31 cellular contexts compared by ENCODE assay signal in the genomic region with DNA sequence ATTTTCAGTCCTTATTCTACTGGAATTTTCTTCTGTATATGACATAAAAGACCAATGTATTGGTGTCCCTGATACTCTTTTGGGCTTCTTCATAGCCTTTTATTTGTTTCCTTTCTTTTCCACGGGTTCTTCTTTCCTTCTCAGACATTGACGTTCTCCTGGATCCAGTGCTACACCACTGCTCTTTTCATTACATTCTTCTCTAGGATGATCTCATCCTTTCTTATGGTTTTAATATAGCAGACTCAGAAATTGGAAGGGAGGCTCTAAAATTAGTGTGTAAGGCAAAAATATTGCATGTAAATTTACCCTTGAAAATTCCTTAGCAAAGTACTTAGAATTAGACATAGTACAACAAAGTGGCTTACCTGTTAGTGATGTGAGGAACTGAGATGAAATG.
"Had no signal": no experiment of that assay in that cellular context is flagged by ENCODE, and none has a peak within 500 bp of the region (broad histone marks: within the 10 kb centered on the region; RNA-seq: fewer than 3 reads in every experiment).

No MANE protein-coding gene starts in this region.

- H3K36me3 ChIP-seq: brain microvascular endothelial cell, WERI-Rb-1 had no signal

- DNase-seq: activated CD4-positive, alpha-beta memory T cell treated with anti-CD3 and anti-CD28 coated beads, Interleukin-2, amount 10 ng/mL, durations not matched to agents 7 days and 5 days; activated CD4-positive, alpha-beta T cell treated with anti-CD3 and anti-CD28 coated beads for 1 hour; activated CD4-positive, alpha-beta T cell treated with anti-CD3 and anti-CD28 coated beads for 48 hours; activated CD4-positive, CD25-positive, alpha-beta regulatory T cell; activated CD8-positive, alpha-beta memory T cell treated with anti-CD3 and anti-CD28 coated beads for 24 hours; activated CD8-positive, alpha-beta memory T cell treated with anti-CD3 and anti-CD28 coated beads, Interleukin-2, amount 10 ng/mL, durations not matched to agents 7 days and 5 days; activated CD8-positive, alpha-beta memory T cell treated with anti-CD3 and anti-CD28 coated beads, Interleukin-2, amount 50 U/mL, for 48 hours; activated effector memory CD4-positive, alpha-beta T cell treated with Interleukin-2 at 50 U/mL for 16 hours; activated naive CD4-positive, alpha-beta T cell treated with anti-CD3 and anti-CD28 coated beads, Interleukin-2, amount 10 ng/mL, durations not matched to agents 7 days and 5 days; activated naive CD8-positive, alpha-beta T cell treated with anti-CD3 and anti-CD28 coated beads, Interleukin-2, amount 50 U/mL, for 24 hours; activated T-cell treated with anti-CD3 and anti-CD28 coated beads, Interleukin-2, amount 50 U/mL, for 48 hours; amniotic stem cell; aorta; brain microvascular endothelial cell; central memory CD4-positive, alpha-beta T cell; MM.1S; MV-4-11; NCI-H1092; NCI-H1436 treated with DMSO at 0.1 percent for 48 hours; NCI-H1694 treated with DMSO at 0.1 percent for 48 hours; NCI-H2029; NCI-H345; NCI-H524 treated with DMSO at 0.1 percent for 48 hours; NK-92 treated with Interleukin-12 subunit alpha and Interleukin-12 subunit beta, amount 100 ng/mL, for 24 hours; PC-9; SIG-M5; T1000 had no signal

- H3K4me2 ChIP-seq: KMS-11, PC-9 had no signal

- H3K27me3 ChIP-seq: brain microvascular endothelial cell had no signal

- ATAC-seq: activated CD8-positive, alpha-beta memory T cell treated with anti-CD3 and anti-CD28 coated beads, Interleukin-2, amount 10 ng/mL, durations not matched to agents 7 days and 5 days; activated naive CD8-positive, alpha-beta T cell treated with anti-CD3 and anti-CD28 coated beads, Interleukin-2, amount 50 U/mL, for 24 hours; Right ventricle myocardium inferior had no signal

- H2AFZ ChIP-seq: PC-9 had no signal

- H3K27ac ChIP-seq: brain microvascular endothelial cell, KMS-11, PC-9, RWPE1, WERI-Rb-1 had no signal

- H3K4me3 ChIP-seq: PC-9 had no signal

- H3K9ac ChIP-seq: KMS-11 had no signal
